ENCODE assay signal across 8 cellular contexts in genomic region chr19:55648657-55649578, GRCh38. TPM values are rescaled to one million over a fixed set of nuclear protein-coding genes. Genes with fewer than 3 reads are reported as not detected.
DNase-seq lines count a peak whose midpoint lies in the region; ATAC-seq, FAIRE-seq and TF ChIP-seq lines count a peak whose summit lies in the region.

No MANE protein-coding gene starts in this region.

- peak; percentile 17 for FAIRE-seq in GM12892 (lab: Jason Lieb, UNC)

- intact Hi-C loops in gastrocnemius medialis (cut with DNase I; ENCODE audit: low total_unique reads), result no loop called here

- peaks cover 11% of the 10 kb centered on the region for H3K27me3 Mint-ChIP-seq in glutamatergic neuron (ENCODE audit: unreplicated experiment)

- H3K36me3 ChIP-seq in WERI-Rb-1 (peaks cover 30% of the 10 kb centered on the region), gastrocnemius medialis (peaks cover 0 to 14% of the 10 kb centered on the region in 2 donors)

- peak overlapping the region; percentile 86 for H3K4me3 Mint-ChIP-seq in glutamatergic neuron (ENCODE audit: unreplicated experiment)

- H3K4me3 ChIP-seq in WERI-Rb-1 (ENCODE audit: low read depth, low read length) (peak overlapping the region; percentile 84), gastrocnemius medialis (peak overlapping the region; percentile 80 to 88 (median 82))

- H3K9me3 ChIP-seq in WERI-Rb-1 (ENCODE audit: severe bottlenecking) (no peaks in the 10 kb centered on the region), gastrocnemius medialis (no peaks in the 10 kb centered on the region)

- H3K27me3 ChIP-seq in WERI-Rb-1 (ENCODE audit: insufficient read depth, low read depth, severe bottlenecking) (no peaks in the 10 kb centered on the region), gastrocnemius medialis (no peaks in the 10 kb centered on the region)

- peaks cover 8% of the 10 kb centered on the region for H3K4me1 Mint-ChIP-seq in glutamatergic neuron (ENCODE audit: low read depth, unreplicated experiment)

- TF ChIP-seq CTCF in WERI-Rb-1 (IDR thresholded peaks at IDR 0.05; ENCODE audit: low read depth, low read length) (no peak), glutamatergic neuron (IDR thresholded peaks at IDR 0.05; ENCODE audit: partially characterized antibody, unreplicated experiment) (no peak), gastrocnemius medialis (IDR thresholded peaks at IDR 0.05 in 4 of 5, conservative IDR thresholded peaks at IDR 0.05 in 1 of 5) (no peak)

- peaks cover 10% of the 10 kb centered on the region for H3K9me3 Mint-ChIP-seq in glutamatergic neuron (ENCODE audit: unreplicated experiment)

- no peaks in the 10 kb centered on the region for H3K36me3 Mint-ChIP-seq in glutamatergic neuron (ENCODE audit: unreplicated experiment)

- ATAC-seq in gastrocnemius medialis, result no peak
- ATAC-seq in esophagus mucosa, result no peak

- in situ Hi-C loops in gastrocnemius medialis (cut with MboI; ENCODE audit: low sequenced_read_pairs in 4 of 4), result loop anchor here in 1 of 4 donors (25.0 kb wide), 1 partner anchor 512 kb away; the partner anchor contains the start of gene TNNT1
- in situ Hi-C loops in ACHN (cut with HindIII; ENCODE audit: low pct_ligation_motif_present, low pct_unique_long_range_greater_than_20kb, low sequenced_read_pairs), result no loop called here

- peaks cover 33 to 34% of the 10 kb centered on the region in 2 donors for H3K4me1 ChIP-seq in gastrocnemius medialis

- peak; percentile 20; the same call in 1 of the 2 replicates for TF ChIP-seq POLR2A in GM12892 (IDR thresholded peaks at IDR 0.05; ENCODE audit: low read depth, low read length)
- no peak for TF ChIP-seq POLR2A in gastrocnemius medialis (IDR thresholded peaks at IDR 0.05)

- no peak overlapping the region for H3K27ac Mint-ChIP-seq in glutamatergic neuron (ENCODE audit: unreplicated experiment)

- DNase-seq in GM12892 (ENCODE audit: insufficient read length) (no peak), WERI-Rb-1 (no peak), glutamatergic neuron (peak; percentile 39), gastrocnemius medialis (no peak), NCI-H2227 (lab: John Stamatoyannopoulos, UW; ENCODE audit: unreplicated experiment) (no peak), HUDEP-2 (lab: John Stamatoyannopoulos, UW; ENCODE audit: unreplicated experiment in 76 of 76) (no peak), ACHN (no peak)

- H3K27ac ChIP-seq in WERI-Rb-1 (peak overlapping the region; percentile 94), gastrocnemius medialis (peak overlapping the region; percentile 72 to 91 (median 84))

RNA-seq across cellular contexts. Expression of gene CCDC106, which starts 0.9 kb away (rescaled TPM):
- 20.1 TPM for polyA plus RNA-seq in GM12892 (2012; ENCODE audit: missing spikeins)
- total RNA-seq in glutamatergic neuron (ENCODE audit: unreplicated experiment) (32.1 TPM), gastrocnemius medialis (10 to 100 TPM in 2 of 4 donors, 1 to 10 TPM in 2; 6.3 to 21.2 (median 12.6) TPM), esophagus mucosa (4.7 TPM)

RNA-seq across cellular contexts. Expression of gene ZNF581, which starts 5.5 kb away (rescaled TPM):
- 27.0 TPM for polyA plus RNA-seq in GM12892 (2012; ENCODE audit: missing spikeins)
- total RNA-seq in glutamatergic neuron (ENCODE audit: unreplicated experiment) (31.0 TPM), gastrocnemius medialis (10 to 100 TPM in 3 of 4 donors, 1 to 10 TPM in 1; 9.9 to 17.3 (median 13.7) TPM), esophagus mucosa (21.7 TPM)

RNA-seq across cellular contexts. Expression of gene U2AF2, which starts 5.9 kb away (rescaled TPM):
- polyA plus RNA-seq in GM12892 (2012; ENCODE audit: missing spikeins), result 137 TPM
- 216 TPM for total RNA-seq in glutamatergic neuron (ENCODE audit: unreplicated experiment)
- 10 to 100 TPM; 38.1 to 60.2 (median 50.1) TPM for total RNA-seq in gastrocnemius medialis
- total RNA-seq in esophagus mucosa, result 108 TPM

RNA-seq across cellular contexts. Expression of gene ZNF580, which starts 8.1 kb away (rescaled TPM):
- 14.4 TPM for polyA plus RNA-seq in GM12892 (2012; ENCODE audit: missing spikeins)
- total RNA-seq in glutamatergic neuron (ENCODE audit: unreplicated experiment) (43.6 TPM), gastrocnemius medialis (10 to 100 TPM in 1 of 4 donors, 1 to 10 TPM in 3; 1.5 to 12.3 (median 7.2) TPM), esophagus mucosa (13.5 TPM)

RNA-seq across cellular contexts. Expression of gene ZNF784, which starts 24.6 kb away (rescaled TPM):
- polyA plus RNA-seq in GM12892 (2012; ENCODE audit: missing spikeins), result 2.5 TPM
- total RNA-seq in glutamatergic neuron (ENCODE audit: unreplicated experiment) (8.4 TPM), gastrocnemius medialis (1 to 10 TPM; 6.0 to 10.0 (median 8.2) TPM), esophagus mucosa (3.8 TPM)
